Comparison of ENCODE assay signal across 8 cellular contexts in genomic region chr14:34722723-34723545, GRCh38.
DNase-seq lines count a peak whose midpoint lies in the region; ATAC-seq and TF ChIP-seq lines count a peak whose summit lies in the region.

No MANE protein-coding gene starts in this region.

- no peak for ATAC-seq in GM18870 (IDR thresholded peaks at IDR 0.05; ENCODE audit: unreplicated experiment)
- no peak for ATAC-seq in GM21381 (IDR thresholded peaks at IDR 0.05; ENCODE audit: unreplicated experiment)

- no peak overlapping the region for H3K4me3 ChIP-seq in HFF-Myc (replicated peaks; ENCODE audit: low read depth, low read length)

- DNase-seq in COLO668 (lab: John Stamatoyannopoulos, UW; ENCODE audit: unreplicated experiment) (peak; percentile 53), HFF-Myc (ENCODE audit: extremely low read depth, low read depth) (peak; percentile 62), NCI-H82 (lab: John Stamatoyannopoulos, UW) (peak; percentile 55), foreskin melanocyte (peak; percentile 56), nucleus accumbens (lab: John Stamatoyannopoulos, UW) (peak in 38 of 56 donors; percentile 1 to 74 (median 28))
- DNase-seq in activated effector memory CD4-positive, alpha-beta T cell treated with Interleukin-2 at 50 U/mL for 16 hours, result peak; percentile 13

- TF ChIP-seq CTCF in HFF-Myc (IDR thresholded peaks at IDR 0.05; ENCODE audit: low read depth, low read length, missing control alignments), result peak; percentile 73
